ENCODE assay signal across 12 cellular contexts in the genomic region with DNA sequence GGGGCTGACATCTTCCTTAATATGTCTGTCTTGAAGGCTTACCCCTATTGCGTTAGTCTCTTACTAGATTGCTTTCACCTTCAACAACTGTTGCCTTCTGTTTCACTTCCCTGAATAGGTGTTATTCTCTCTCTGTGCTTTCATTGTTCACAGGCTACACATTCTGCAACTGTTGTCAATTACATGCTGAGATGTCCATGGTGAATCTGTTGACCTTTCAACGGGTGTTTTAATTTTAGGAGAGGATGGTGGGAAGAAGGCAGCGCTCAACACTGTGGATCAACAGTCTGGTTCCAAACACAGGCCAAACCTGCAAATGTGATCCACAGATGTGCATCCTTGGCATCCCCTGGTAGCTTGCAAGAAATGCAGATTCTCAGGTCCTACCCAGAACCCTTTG.
DNase-seq lines count a peak whose midpoint lies in the region; ATAC-seq and TF ChIP-seq lines count a peak whose summit lies in the region.
"Had no signal": no experiment of that assay in that cellular context is flagged by ENCODE, and none has a peak within 500 bp of the region (broad histone marks: within the 10 kb centered on the region; RNA-seq: fewer than 3 reads in every experiment).

No MANE protein-coding gene starts in this region.

- in situ Hi-C loops in IMR-90 (cut with MboI; ENCODE audit: low sequenced_read_pairs), result no loop called here

- H3K79me2 ChIP-seq in OCI-LY7 (ENCODE audit: insufficient read depth, low read depth, low read length), result no peaks in the 10 kb centered on the region

- no peak overlapping the region for H4K5ac ChIP-seq in IMR-90 (ENCODE audit: low read depth, low read length)

- no peaks in the 10 kb centered on the region for H3K9me2 ChIP-seq in OCI-LY7 (ENCODE audit: insufficient read depth, low read length)

- no peak for TF ChIP-seq RAD21 in IMR-90 (IDR thresholded peaks at IDR 0.05; ENCODE audit: low read length)

- no peak overlapping the region for H4K91ac ChIP-seq in IMR-90 (ENCODE audit: insufficient read depth, low read depth, low read length)

- H3K56ac ChIP-seq in IMR-90 (ENCODE audit: extremely low read depth, insufficient read depth, low read length), result no peak overlapping the region

- no peak overlapping the region for H2AFZ ChIP-seq in IMR-90 (replicated peaks; ENCODE audit: low read length, poor library complexity)
- no peak overlapping the region for H2AFZ ChIP-seq in OCI-LY7 (ENCODE audit: low read length)

- BruUV-seq in IMR-90 (replicated peaks; lab: Mats Ljungman, UMichigan) (no TSS peak), OCI-LY7 (replicated peaks; lab: Mats Ljungman, UMichigan) (no TSS peak)

- no peak overlapping the region for H2AK9ac ChIP-seq in IMR-90 (replicated peaks; ENCODE audit: low read depth, low read length, poor library complexity)

- H3K27ac ChIP-seq in IMR-90 (ENCODE audit: insufficient read depth, low read length) (no peak overlapping the region), OCI-LY7 (ENCODE audit: low read depth, low read length, poor library complexity, severe bottlenecking) (no peak overlapping the region)
- H3K27ac ChIP-seq: ovary had no signal

- DNase-seq in GM10266 (ENCODE audit: extremely low spot score) (peak; percentile 6), IMR-90 (no peak), OCI-LY7 (ENCODE audit: low spot score) (no peak), left ventricle myocardium superior (no peak), amygdala (lab: John Stamatoyannopoulos, UW) (no peak), Ammon's horn (ENCODE audit: low spot score) (no peak)
- DNase-seq: DMS153, mammary epithelial cell, ovary had no signal

- peak; percentile 93 for ATAC-seq in GM19351 (IDR thresholded peaks at IDR 0.05; ENCODE audit: unreplicated experiment)
- ATAC-seq in HG02885 (IDR thresholded peaks at IDR 0.05; ENCODE audit: poor library complexity, unreplicated experiment), result peak; percentile 83
- no peak for ATAC-seq in IMR-90 (ENCODE audit: low read depth)
- no peak for ATAC-seq in left ventricle myocardium superior
- ATAC-seq: activated T-helper 17 cell treated with anti-CD3 and anti-CD28 coated beads, Interleukin-2, amount 50 U/mL, for 72 hours had no signal

- H2AK5ac ChIP-seq in IMR-90 (ENCODE audit: low read depth, low read length), result peak overlapping the region; percentile 68; the same call in 1 of the 2 replicates

- peak overlapping the region; percentile 73 for H2BK20ac ChIP-seq in IMR-90 (ENCODE audit: low read depth, low read length)

- dilution Hi-C loops in IMR-90 (cut with HindIII; ENCODE audit: low sequenced_read_pairs, unreplicated experiment), result no loop called here

- TF ChIP-seq POLR2A in IMR-90 (IDR thresholded peaks at IDR 0.05; ENCODE audit: low read depth, low read length), result no peak

- H3K14ac ChIP-seq in IMR-90 (replicated peaks; ENCODE audit: low read depth, low read length), result peak overlapping the region; percentile 50; the same call in 1 of the 2 replicates

- H3K4me2 ChIP-seq in IMR-90 (ENCODE audit: low read depth, low read length) (no peak overlapping the region), OCI-LY7 (ENCODE audit: low read length) (no peak overlapping the region)

- H3K36me3 ChIP-seq in IMR-90 (ENCODE audit: control insufficient read depth, insufficient read depth, low read length) (no peaks in the 10 kb centered on the region), OCI-LY7 (ENCODE audit: insufficient read depth, low read length) (no peaks in the 10 kb centered on the region)
- H3K36me3 ChIP-seq: ovary had no signal

- H3K9me3 ChIP-seq in IMR-90 (ENCODE audit: control insufficient read depth, insufficient read depth, low read length), result no peaks in the 10 kb centered on the region
- H3K9me3 ChIP-seq in OCI-LY7 (ENCODE audit: low read length), result no peaks in the 10 kb centered on the region
- H3K9me3 ChIP-seq: ovary had no signal

- peak overlapping the region; percentile 82; the same call in 1 of the 2 replicates for H2BK120ac ChIP-seq in IMR-90 (ENCODE audit: low read depth, low read length)

- peak overlapping the region in 1 of 2 experiments; percentile 1; a peak in 1 of 4 replicates for H4K8ac ChIP-seq in IMR-90 (ENCODE audit: low read depth in 2 of 2, low read length in 2 of 2)

- H4K20me1 ChIP-seq in IMR-90 (ENCODE audit: insufficient read depth, low read length) (no peaks in the 10 kb centered on the region), OCI-LY7 (ENCODE audit: insufficient read depth, low read length) (no peaks in the 10 kb centered on the region)

- no peak overlapping the region for H3K18ac ChIP-seq in IMR-90 (ENCODE audit: low read depth, low read length)

- H3K4me3 ChIP-seq in IMR-90 (ENCODE audit: insufficient read depth, low read depth, low read length) (no peak overlapping the region), OCI-LY7 (ENCODE audit: low read depth, low read length, poor library complexity, severe bottlenecking) (no peak overlapping the region)
- H3K4me3 ChIP-seq: ovary had no signal

- no peak overlapping the region for H3K9ac ChIP-seq in IMR-90 (ENCODE audit: low read depth, low read length)

- peaks cover 16% of the 10 kb centered on the region for H3K27me3 ChIP-seq in IMR-90 (ENCODE audit: control insufficient read depth, insufficient read depth, low read length)
- H3K27me3 ChIP-seq: ovary had no signal

- no peak overlapping the region for H2BK5ac ChIP-seq in IMR-90 (ENCODE audit: low read depth, low read length, poor library complexity, severe bottlenecking)

- TF ChIP-seq CTCF in GM10266 (IDR thresholded peaks at IDR 0.05; ENCODE audit: control insufficient read depth, insufficient read depth, low read depth, missing control alignments) (no peak), IMR-90 (conservative IDR thresholded peaks at IDR 0.05; ENCODE audit: low read depth, low read length) (no peak), OCI-LY7 (conservative IDR thresholded peaks at IDR 0.05; ENCODE audit: low read length) (no peak)

- peaks cover 9% of the 10 kb centered on the region for H3K4me1 ChIP-seq in IMR-90 (ENCODE audit: control insufficient read depth, insufficient read depth, low read length)
- no peaks in the 10 kb centered on the region for H3K4me1 ChIP-seq in OCI-LY7 (ENCODE audit: insufficient read depth, low read length, poor library complexity, severe bottlenecking)

- peak overlapping the region; percentile 48 for H3K4ac ChIP-seq in IMR-90 (ENCODE audit: low read depth, low read length)

- H2BK15ac ChIP-seq in IMR-90 (ENCODE audit: low read depth, low read length), result peak overlapping the region; percentile 46; the same call in 1 of the 3 replicates

- WGBS in IMR-90 (ENCODE audit: extremely low coverage in 2 of 2, insufficient read length in 1 of 2), 2 experiments, result 83% methylated on average over 2 of the region's 3 CpGs; no CpG with 5 or more reads in 1 of the 2 experiments

- intact Hi-C loops in IMR-90 (cut with micrococcal nuclease), result no loop called here
- intact Hi-C loops in OCI-LY7 (cut with micrococcal nuclease; ENCODE audit: unreplicated experiment), result no loop called here
- intact Hi-C loops in left ventricle myocardium superior (cut with micrococcal nuclease), result no loop called here

- peak overlapping the region; percentile 24; the same call in 1 of the 2 replicates for H3K23ac ChIP-seq in IMR-90 (ENCODE audit: low read depth, low read length)

- POLR2A ChIA-PET in IMR-90 (lab: Charles Lee; ENCODE audit: unreplicated experiment), result no interaction called here
- POLR2A ChIA-PET in OCI-LY7 (lab: Charles Lee), result no interaction called here

- CTCF ChIA-PET in IMR-90 (lab: Yijun Ruan, JAX) (no interaction called here), OCI-LY7 (lab: Charles Lee; ENCODE audit: unreplicated experiment) (no interaction called here)

- H3K79me1 ChIP-seq in IMR-90 (ENCODE audit: low read depth in 1 of 2, low read length in 2 of 2), result no peaks in the 10 kb centered on the region

- peaks cover 2% of the 10 kb centered on the region; the same call in 1 of the 2 replicates for H3K9me1 ChIP-seq in IMR-90 (ENCODE audit: insufficient read depth, low read length)

TF ChIP-seq in IMR-90, 13 proteins besides CTCF, POLR2A, EP300 and RAD21:
- TF ChIP-seq, protein P1, sequence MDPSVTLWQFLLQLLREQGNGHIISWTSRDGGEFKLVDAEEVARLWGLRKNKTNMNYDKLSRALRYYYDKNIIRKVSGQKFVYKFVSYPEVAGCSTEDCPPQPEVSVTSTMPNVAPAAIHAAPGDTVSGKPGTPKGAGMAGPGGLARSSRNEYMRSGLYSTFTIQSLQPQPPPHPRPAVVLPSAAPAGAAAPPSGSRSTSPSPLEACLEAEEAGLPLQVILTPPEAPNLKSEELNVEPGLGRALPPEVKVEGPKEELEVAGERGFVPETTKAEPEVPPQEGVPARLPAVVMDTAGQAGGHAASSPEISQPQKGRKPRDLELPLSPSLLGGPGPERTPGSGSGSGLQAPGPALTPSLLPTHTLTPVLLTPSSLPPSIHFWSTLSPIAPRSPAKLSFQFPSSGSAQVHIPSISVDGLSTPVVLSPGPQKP (IDR thresholded peaks at IDR 0.05; ENCODE audit: borderline replicate concordance, low read depth, low read length), result no peak
- TF ChIP-seq BHLHE40 (IDR thresholded peaks at IDR 0.05; ENCODE audit: low read depth, low read length) (no peak), FOS (IDR thresholded peaks at IDR 0.05; ENCODE audit: low read depth, low read length) (no peak), MXI1 (IDR thresholded peaks at IDR 0.05; ENCODE audit: borderline replicate concordance, low read depth, low read length) (no peak), MAFK (IDR thresholded peaks at IDR 0.05; ENCODE audit: low read depth, low read length) (no peak), RFX5 (IDR thresholded peaks at IDR 0.05; ENCODE audit: low read depth, low read length) (no peak), MAZ (IDR thresholded peaks at IDR 0.05; ENCODE audit: borderline replicate concordance, low read depth, low read length) (no peak), SMC3 (IDR thresholded peaks at IDR 0.05; ENCODE audit: low read depth, low read length) (no peak), RCOR1 (IDR thresholded peaks at IDR 0.05; ENCODE audit: insufficient replicate concordance, low read length) (no peak), NFE2L2 (IDR thresholded peaks at IDR 0.05; ENCODE audit: low read depth, low read length) (no peak), CHD1 (IDR thresholded peaks at IDR 0.05; ENCODE audit: low read depth, low read length) (no peak), CEBPB (IDR thresholded peaks at IDR 0.05; ENCODE audit: low read depth, low read length) (no peak)
- TF ChIP-seq, protein P2, sequence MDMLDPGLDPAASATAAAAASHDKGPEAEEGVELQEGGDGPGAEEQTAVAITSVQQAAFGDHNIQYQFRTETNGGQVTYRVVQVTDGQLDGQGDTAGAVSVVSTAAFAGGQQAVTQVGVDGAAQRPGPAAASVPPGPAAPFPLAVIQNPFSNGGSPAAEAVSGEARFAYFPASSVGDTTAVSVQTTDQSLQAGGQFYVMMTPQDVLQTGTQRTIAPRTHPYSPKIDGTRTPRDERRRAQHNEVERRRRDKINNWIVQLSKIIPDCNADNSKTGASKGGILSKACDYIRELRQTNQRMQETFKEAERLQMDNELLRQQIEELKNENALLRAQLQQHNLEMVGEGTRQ (IDR thresholded peaks at IDR 0.05; ENCODE audit: low read depth, low read length), result no peak

Comparison
In these comparisons a context has a peak if more than half of its experiments do, and no peak if none do; other contexts are left out.
1. ATAC-seq: peak in GM19351 (single experiment) and HG02885 (single experiment); none in IMR-90 (single experiment) and left ventricle myocardium superior (single experiment).